In genomic region chr18:36786686-36787085, GRCh38 we compare ENCODE assay signal across 13 cellular contexts. TPM values are rescaled to one million over a fixed set of nuclear protein-coding genes. Genes with fewer than 3 reads are reported as not detected.
A peak's percentile ranks its signal among the peaks of the same experiment; 100 is the strongest.
DNase-seq lines count a peak whose midpoint lies in the region; ATAC-seq, FAIRE-seq and TF ChIP-seq lines count a peak whose summit lies in the region.
"Had no signal": no experiment of that assay in that cellular context is flagged by ENCODE, and none has a peak within 500 bp of the region (broad histone marks: within the 10 kb centered on the region; RNA-seq: fewer than 3 reads in every experiment).

No MANE protein-coding gene starts in this region.

- no peak overlapping the region for H3K4me3 Mint-ChIP-seq in osteocyte (ENCODE audit: unreplicated experiment)
- H3K4me3 Mint-ChIP-seq: T-helper 1 cell treated with Interleukin-12 subunit alpha and Interleukin-12 subunit beta and Interleukin-4 antibody, amounts not matched to agents 30 μg/mL and 1 μg/mL, for 36 hours had no signal

- POLR2A ChIA-PET in RWPE1 (lab: Yijun Ruan, JAX; ENCODE audit: low non-redundant PET), result no interaction called here

- CTCF ChIA-PET in RWPE1 (lab: Yijun Ruan, JAX), result no interaction called here

- H3K4me3 ChIP-seq in AG09309 (ENCODE audit: control insufficient read depth, low read depth, low read length) (no peak overlapping the region), foreskin fibroblast (ENCODE audit: low read depth in 1 of 2, low read length in 2 of 2) (no peak overlapping the region)

- peak; percentile 52 for DNase-seq in AG09309 (ENCODE audit: low read depth)
- no peak for DNase-seq in RWPE1 (ENCODE audit: low spot score)
- DNase-seq in foreskin fibroblast, result peak; percentile 55 to 73
- no peak for DNase-seq in osteocyte (ENCODE audit: extremely low spot score, unreplicated experiment)
- no peak for DNase-seq in ecto neural progenitor cell (ENCODE audit: low spot score)
- no peak for DNase-seq in GM12892 (ENCODE audit: insufficient read length)
- DNase-seq in UCSD-AML1 (lab: John Stamatoyannopoulos, UW; ENCODE audit: unreplicated experiment), result no peak
- DNase-seq: activated T-cell treated with anti-CD3 and anti-CD28 coated beads for 4 hours, H7, NCI-H524 had no signal

- peak overlapping the region; percentile 38 for H3K27ac ChIP-seq in RWPE1
- H3K27ac ChIP-seq: C4-2B had no signal

- no peak for ATAC-seq in GM18498 (IDR thresholded peaks at IDR 0.05; ENCODE audit: unreplicated experiment)

- TF ChIP-seq CTCF in AG09309 (IDR thresholded peaks at IDR 0.05; ENCODE audit: control insufficient read depth, insufficient read depth, low read depth, low read length, missing control alignments) (no peak), RWPE1 (conservative IDR thresholded peaks at IDR 0.05; ENCODE audit: low read depth) (no peak), foreskin fibroblast (IDR thresholded peaks at IDR 0.05; ENCODE audit: low read depth, low read length) (no peak), osteocyte (IDR thresholded peaks at IDR 0.05) (no peak)

- peaks cover 20% of the 10 kb centered on the region for H3K36me3 Mint-ChIP-seq in osteocyte (ENCODE audit: unreplicated experiment)

- TF ChIP-seq POLR2A in GM12892 (IDR thresholded peaks at IDR 0.05; ENCODE audit: low read depth, low read length), result no peak

- H3K27ac Mint-ChIP-seq in osteocyte (ENCODE audit: unreplicated experiment), result peak overlapping the region; percentile 46
- H3K27ac Mint-ChIP-seq: T-helper 1 cell treated with Interleukin-12 subunit alpha and Interleukin-12 subunit beta and Interleukin-4 antibody, amounts not matched to agents 30 μg/mL and 1 μg/mL, for 36 hours had no signal

- FAIRE-seq in GM12892 (lab: Jason Lieb, UNC), result no peak

- peaks cover 13% of the 10 kb centered on the region for H3K4me1 Mint-ChIP-seq in osteocyte (ENCODE audit: unreplicated experiment)

- no peaks in the 10 kb centered on the region for H3K27me3 Mint-ChIP-seq in osteocyte (ENCODE audit: unreplicated experiment)

- H3K9me3 Mint-ChIP-seq in osteocyte (ENCODE audit: unreplicated experiment), result no peaks in the 10 kb centered on the region

RNA-seq across cellular contexts. Expression of gene TPGS2, which starts 42.1 kb away (rescaled TPM):
- total RNA-seq in osteocyte, result 95.4 and 98.8 TPM in 2 replicates
- 65.5 TPM for polyA plus RNA-seq in GM12892 (2012; ENCODE audit: missing spikeins)

RNA-seq across cellular contexts. Expression of gene KIAA1328, which starts 42.2 kb away (rescaled TPM):
- 10.1 and 10.7 TPM in 2 replicates for total RNA-seq in osteocyte
- 3.9 TPM for polyA plus RNA-seq in GM12892 (2012; ENCODE audit: missing spikeins)

Comparison
In these comparisons a context has a peak if more than half of its experiments do, and no peak if none do; other contexts are left out.
1. DNase-seq: peak in AG09309 (single experiment) and foreskin fibroblast (2 of 2); none in RWPE1 (single experiment), osteocyte (single experiment), ecto neural progenitor cell (single experiment), GM12892 (single experiment) and UCSD-AML1 (single experiment).